In genomic region chr9:116000748-116001329, GRCh38 we compare ENCODE assay signal across 8 cellular contexts.
DNase-seq lines count a peak whose midpoint lies in the region; ATAC-seq, FAIRE-seq and TF ChIP-seq lines count a peak whose summit lies in the region.

No MANE protein-coding gene starts in this region.

- no peak overlapping the region for H3K9ac ChIP-seq in endothelial cell of umbilical vein (replicated peaks; ENCODE audit: extremely low read depth, insufficient read depth, low read length)

- FAIRE-seq in endothelial cell of umbilical vein (lab: Jason Lieb, UNC) = no peak

- H3K36me3 Mint-ChIP-seq in immature natural killer cell = no peaks in the 10 kb centered on the region

- TF ChIP-seq CTCF in BJ (IDR thresholded peaks at IDR 0.05; ENCODE audit: insufficient read depth, low read depth, low read length) (peak; percentile 22; the same call in 1 of the 2 replicates), endothelial cell of umbilical vein (IDR thresholded peaks at IDR 0.05; ENCODE audit: extremely low read depth in 1 of 2, insufficient read depth in 1 of 2, low read depth in 1 of 2, low read length in 2 of 2) (peak in 1 of 2 donors; percentile 27), transverse colon (IDR thresholded peaks at IDR 0.05) (peak in 4 of 5 experiments; percentile 25 to 40 (median 30))

- H3K4me3 Mint-ChIP-seq in immature natural killer cell = no peak overlapping the region

- no peak overlapping the region for H3K4me3 ChIP-seq in BJ (ENCODE audit: low read depth, low read length)
- no peak overlapping the region for H3K4me3 ChIP-seq in endothelial cell of umbilical vein (replicated peaks in 1 of 3; ENCODE audit: insufficient read depth in 1 of 3, low read depth in 1 of 3, low read length in 3 of 3)
- H3K4me3 ChIP-seq in transverse colon = no peak overlapping the region

- TF ChIP-seq EP300 in transverse colon (IDR thresholded peaks at IDR 0.05; ENCODE audit: low read depth) = no peak

- no peaks in the 10 kb centered on the region for H3K79me2 ChIP-seq in endothelial cell of umbilical vein (ENCODE audit: control insufficient read depth, insufficient read depth, low read length)

- H3K36me3 ChIP-seq in BJ (ENCODE audit: control insufficient read depth, insufficient read depth, low read length) (no peaks in the 10 kb centered on the region), endothelial cell of umbilical vein (ENCODE audit: control insufficient read depth in 2 of 2, extremely low read depth in 1 of 2, insufficient read depth in 2 of 2, low read length in 2 of 2) (no peaks in the 10 kb centered on the region), transverse colon (no peaks in the 10 kb centered on the region)

- dilution Hi-C loops in endothelial cell of umbilical vein (cut with MboI; ENCODE audit: extremely low pct_ligation_motif_present, low sequenced_read_pairs) = no loop called here

- H3K9me3 Mint-ChIP-seq in immature natural killer cell = peaks cover 2 to 27% (median 5%) of the 10 kb centered on the region in 6 donors

- BruUV-seq in endothelial cell of umbilical vein (replicated peaks; lab: Mats Ljungman, UMichigan) = no TSS peak

- WGBS in transverse colon (ENCODE audit: low coverage in 1 of 2), 2 donors = 77 to 81% methylated on average over 4 of the region's 4 CpGs

- peaks cover 0 to 2% (median 0%) of the 10 kb centered on the region in 3 donors for H3K27me3 Mint-ChIP-seq in immature natural killer cell (ENCODE audit: low read depth in 3 of 3)

- TF ChIP-seq POLR2A in endothelial cell of umbilical vein (IDR thresholded peaks at IDR 0.05; ENCODE audit: low read depth, low read length) (no peak), transverse colon (IDR thresholded peaks at IDR 0.05) (no peak)

- H3K9me3 ChIP-seq in endothelial cell of umbilical vein (replicated peaks; ENCODE audit: control insufficient read depth, insufficient read depth, low read length) (no peaks in the 10 kb centered on the region), transverse colon (no peaks in the 10 kb centered on the region)

- H3K4me1 ChIP-seq in endothelial cell of umbilical vein (ENCODE audit: control insufficient read depth, extremely low read depth, insufficient read depth, low read length) (no peaks in the 10 kb centered on the region), transverse colon (no peaks in the 10 kb centered on the region)

- H3K27ac ChIP-seq in endothelial cell of umbilical vein (ENCODE audit: insufficient read depth, low read depth, low read length) (no peak overlapping the region), transverse colon (no peak overlapping the region)

- intact Hi-C loops in endothelial cell of umbilical vein (cut with micrococcal nuclease) (no loop called here), transverse colon (cut with DNase I; ENCODE audit: low total_unique reads) (no loop called here)

- no peak overlapping the region for H3K4me2 ChIP-seq in endothelial cell of umbilical vein (ENCODE audit: insufficient read depth, low read length)

- peak; percentile 85 for ATAC-seq in GM19035 (IDR thresholded peaks at IDR 0.05; ENCODE audit: unreplicated experiment)

- no peak overlapping the region for H2AFZ ChIP-seq in endothelial cell of umbilical vein (ENCODE audit: low read depth, low read length)

- CTCF ChIA-PET in BJ (lab: Yijun Ruan, JAX) = interaction anchor here (1.0 to 1.5 kb wide), 2 partner anchors 153 to 408 kb away, joined by 3 to 5 read pairs; partner anchors contain the start of gene PAPPA
- CTCF ChIA-PET in endothelial cell of umbilical vein (lab: Charles Lee) = no interaction called here

- no peaks in the 10 kb centered on the region for H4K20me1 ChIP-seq in endothelial cell of umbilical vein (replicated peaks; ENCODE audit: control insufficient read depth, extremely low read depth, insufficient read depth, low read length)

- H3K4me1 Mint-ChIP-seq in immature natural killer cell = no peaks in the 10 kb centered on the region

- POLR2A ChIA-PET in BJ (lab: Charles Lee) (no interaction called here), endothelial cell of umbilical vein (lab: Charles Lee) (no interaction called here)

- in situ Hi-C loops in transverse colon (cut with MboI; ENCODE audit: low pct_ligation_motif_present in 1 of 4, low pct_unique_long_range_greater_than_20kb in 1 of 4, low sequenced_read_pairs in 3 of 4) = no loop called here

- no peaks in the 10 kb centered on the region for H3K9me1 ChIP-seq in endothelial cell of umbilical vein (replicated peaks; ENCODE audit: control insufficient read depth, extremely low read depth, insufficient read depth, low read length)

- H3K27ac Mint-ChIP-seq in immature natural killer cell = no peak overlapping the region

- no peaks in the 10 kb centered on the region for H3K27me3 ChIP-seq in BJ (ENCODE audit: control insufficient read depth, insufficient read depth, low read length)
- no peaks in the 10 kb centered on the region for H3K27me3 ChIP-seq in endothelial cell of umbilical vein (ENCODE audit: control insufficient read depth in 2 of 2, insufficient read depth in 2 of 2, low read length in 2 of 2)
- H3K27me3 ChIP-seq in transverse colon = no peaks in the 10 kb centered on the region

- DNase-seq in BJ (ENCODE audit: low read depth) (no peak), LoVo (ENCODE audit: low spot score) (peak; percentile 47), endothelial cell of umbilical vein (ENCODE audit: low read depth, low spot score) (peak; percentile 1), transverse colon (peak; percentile 8), C1 segment of cervical spinal cord (lab: John Stamatoyannopoulos, UW) (no peak), immature natural killer cell (no peak)
- DNase-seq in activated CD4-positive, CD25-positive, alpha-beta regulatory T cell (lab: John Stamatoyannopoulos, UW) = no peak

TF ChIP-seq in endothelial cell of umbilical vein, 7 proteins besides CTCF, POLR2A, EP300 and RAD21:
- TF ChIP-seq FOS (IDR thresholded peaks at IDR 0.05; ENCODE audit: borderline replicate concordance, insufficient read depth, low read length) = no peak
- TF ChIP-seq GATA2 (IDR thresholded peaks at IDR 0.05; ENCODE audit: insufficient read depth, insufficient read length, low read depth, low read length) = no peak
- TF ChIP-seq JUN (IDR thresholded peaks at IDR 0.05; ENCODE audit: borderline replicate concordance, insufficient read depth, insufficient read length, low read depth) = no peak
- no peak for TF ChIP-seq POLR2AphosphoS5 (IDR thresholded peaks at IDR 0.05; ENCODE audit: insufficient read depth, low read depth, low read length)
- no peak for TF ChIP-seq MAX (IDR thresholded peaks at IDR 0.05; ENCODE audit: insufficient read depth, insufficient read length)
- no peak for TF ChIP-seq MYC (IDR thresholded peaks at IDR 0.05; ENCODE audit: low read depth, low read length)
- TF ChIP-seq EZH2 (IDR thresholded peaks at IDR 0.05; ENCODE audit: borderline replicate concordance, low read depth, low read length, severe bottlenecking) = no peak

Comparison
In these comparisons a context has a peak if more than half of its experiments do, and no peak if none do; other contexts are left out.
1. DNase-seq: peak in LoVo (single experiment), endothelial cell of umbilical vein (single experiment) and transverse colon (single experiment); none in BJ (single experiment), C1 segment of cervical spinal cord (0 of 14), immature natural killer cell (0 of 3) and activated CD4-positive, CD25-positive, alpha-beta regulatory T cell (0 of 4).